ENCODE assay signal across 8 cellular contexts in genomic region chr20:33490023-33490933, GRCh38. TPM values are rescaled to one million over a fixed set of nuclear protein-coding genes. Genes with fewer than 3 reads are reported as not detected.
DNase-seq lines count a peak whose midpoint lies in the region; ATAC-seq, FAIRE-seq and TF ChIP-seq lines count a peak whose summit lies in the region.

CBFA2T2 (plus strand) TSS chr20:33490096; CDS start chr20:33490268, 172 bp downstream.

- TF ChIP-seq CTCF in PC-3 (conservative IDR thresholded peaks at IDR 0.05; ENCODE audit: low read depth, low read length), result no peak
- TF ChIP-seq CTCF in colonic mucosa (IDR thresholded peaks at IDR 0.05), result no peak
- TF ChIP-seq CTCF in right lobe of liver (IDR thresholded peaks at IDR 0.05), result no peak

- H3K27ac Mint-ChIP-seq in stimulated activated memory B cell treated with anti-CD40 and anti-IgM and Interleukin-4, amounts not matched to agents 10 μg/mL and 1 μg/mL and 100 μg/mL, for 72 hours, result peak within 1 kb of the TSS; percentile 84

- peaks cover 17% of the 10 kb centered on the region for H3K4me1 Mint-ChIP-seq in stimulated activated memory B cell treated with anti-CD40 and anti-IgM and Interleukin-4, amounts not matched to agents 10 μg/mL and 1 μg/mL and 100 μg/mL, for 72 hours

- intact Hi-C loops in PC-3 (cut with micrococcal nuclease) (no loop called here), colonic mucosa (cut with DNase I) (loop anchor here (10.0 kb wide), 1 partner anchor 95 kb away; no protein-coding TSS in a partner anchor), right lobe of liver (cut with DNase I) (no loop called here)

- H3F3A ChIP-seq in PC-3 (ENCODE audit: low read length, unreplicated experiment), result no peaks in the 10 kb centered on the region

- H3K9me2 ChIP-seq in PC-3 (replicated peaks; ENCODE audit: low read length), result no peaks in the 10 kb centered on the region

- H3K4me1 ChIP-seq in ACC112 (ENCODE audit: control insufficient read depth, insufficient read depth, low read length, unreplicated experiment), result peaks cover 5% of the 10 kb centered on the region
- peaks cover 10% of the 10 kb centered on the region; the same call in 1 of the 2 replicates for H3K4me1 ChIP-seq in PC-3 (ENCODE audit: insufficient read depth, low read length)
- no peaks in the 10 kb centered on the region for H3K4me1 ChIP-seq in colonic mucosa
- H3K4me1 ChIP-seq in right lobe of liver, result peaks cover 0 to 8% (median 0%) of the 10 kb centered on the region in 4 donors

- H2AFZ ChIP-seq in ACC112 (ENCODE audit: low read length, unreplicated experiment), result peak within 1 kb of the TSS; percentile 92
- H2AFZ ChIP-seq in PC-3 (ENCODE audit: low read length), result peak within 1 kb of the TSS; percentile 92

- TF ChIP-seq POLR2A in GM12892 (IDR thresholded peaks at IDR 0.05; ENCODE audit: low read depth, low read length), result peak; percentile 8; the same call in 1 of the 2 replicates
- no peak for TF ChIP-seq POLR2A in right lobe of liver (IDR thresholded peaks at IDR 0.05)

- H3K9ac ChIP-seq in PC-3 (ENCODE audit: low read length) (peak within 1 kb of the TSS; percentile 84), colonic mucosa (ENCODE audit: low read depth in 2 of 2, low read length in 2 of 2) (peak within 1 kb of the TSS; percentile 92 to 94)

- H3K36me3 Mint-ChIP-seq in stimulated activated memory B cell treated with anti-CD40 and anti-IgM and Interleukin-4, amounts not matched to agents 10 μg/mL and 1 μg/mL and 100 μg/mL, for 72 hours, result no peaks in the 10 kb centered on the region

- H3K27me3 Mint-ChIP-seq in stimulated activated memory B cell treated with anti-CD40 and anti-IgM and Interleukin-4, amounts not matched to agents 10 μg/mL and 1 μg/mL and 100 μg/mL, for 72 hours, result no peaks in the 10 kb centered on the region

- H3K27me3 ChIP-seq in ACC112 (ENCODE audit: insufficient read depth, low read length), result no peaks in the 10 kb centered on the region
- no peaks in the 10 kb centered on the region for H3K27me3 ChIP-seq in PC-3 (ENCODE audit: low read length)
- H3K27me3 ChIP-seq in colonic mucosa, result no peaks in the 10 kb centered on the region
- no peaks in the 10 kb centered on the region for H3K27me3 ChIP-seq in right lobe of liver

- 5% methylated on average over 6 of the region's 105 CpGs for WGBS in right lobe of liver (ENCODE audit: insufficient coverage, low coverage, low lambda C conversion rate, missing lambda C conversion rate)

- H3K4me2 ChIP-seq in PC-3 (ENCODE audit: low read length), result peak within 1 kb of the TSS; percentile 99

- H3K79me2 ChIP-seq in ACC112 (ENCODE audit: control insufficient read depth, insufficient read depth, low read length, unreplicated experiment) (peaks cover 14% of the 10 kb centered on the region), PC-3 (ENCODE audit: low read length) (peaks cover 33% of the 10 kb centered on the region)

- 0 out of 2 replicates have a peak, but pooled peaks cover 3% of the 10 kb centered on the region for H4K20me1 ChIP-seq in PC-3 (ENCODE audit: low read length)

- no peak for FAIRE-seq in GM12892 (lab: Jason Lieb, UNC)

- no peaks in the 10 kb centered on the region for H3K9me3 Mint-ChIP-seq in stimulated activated memory B cell treated with anti-CD40 and anti-IgM and Interleukin-4, amounts not matched to agents 10 μg/mL and 1 μg/mL and 100 μg/mL, for 72 hours

- H3K36me3 ChIP-seq in ACC112 (ENCODE audit: insufficient read depth, low read length) (no peaks in the 10 kb centered on the region), PC-3 (ENCODE audit: low read depth, low read length) (no peaks in the 10 kb centered on the region), colonic mucosa (no peaks in the 10 kb centered on the region), right lobe of liver (no peaks in the 10 kb centered on the region)

- CTCF ChIA-PET in PC-3 (lab: Charles Lee), result interaction anchor here (0.5 to 1.2 kb wide), 4 partner anchors 26 to 622 kb away, joined by 3 to 6 read pairs (median 4); partner anchors contain the start of gene EIF2S2

- POLR2A ChIA-PET in PC-3 (lab: Charles Lee; ENCODE audit: unreplicated experiment), result interaction anchor here (0.5 to 1.2 kb wide), 11 partner anchors 47 to 622 kb away, joined by 3 to 11 read pairs (median 4); partner anchors contain the start of genes EIF2S2 and SNTA1

- H3K27ac ChIP-seq in ACC112 (ENCODE audit: low read depth, low read length) (peak within 1 kb of the TSS; percentile 82), PC-3 (ENCODE audit: low read length) (peak within 1 kb of the TSS; percentile 51), colonic mucosa (peak within 1 kb of the TSS; percentile 97), right lobe of liver (peak within 1 kb of the TSS; percentile 87 to 94 (median 92))

- ATAC-seq in HG02885 (IDR thresholded peaks at IDR 0.05; ENCODE audit: poor library complexity, unreplicated experiment), result peak; percentile 58
- peak; percentile 63 for ATAC-seq in PC-3
- ATAC-seq in right lobe of liver, result peak; percentile 46 to 52 (median 51)
- ATAC-seq in stimulated activated memory B cell treated with anti-CD40 and anti-IgM and Interleukin-4, amounts not matched to agents 10 μg/mL and 1 μg/mL and 100 μg/mL, for 72 hours, result peak; percentile 78

- no TSS peak for BruUV-seq in PC-3 (replicated peaks; lab: Mats Ljungman, UMichigan)

- peak within 1 kb of the TSS; percentile 91 for H3K4me3 Mint-ChIP-seq in stimulated activated memory B cell treated with anti-CD40 and anti-IgM and Interleukin-4, amounts not matched to agents 10 μg/mL and 1 μg/mL and 100 μg/mL, for 72 hours

- H3K9me3 ChIP-seq in PC-3 (ENCODE audit: low read length) (no peaks in the 10 kb centered on the region), colonic mucosa (no peaks in the 10 kb centered on the region), right lobe of liver (no peaks in the 10 kb centered on the region)

- H3K4me3 ChIP-seq in ACC112 (ENCODE audit: low read depth, low read length) (peak within 1 kb of the TSS; percentile 96), PC-3 (ENCODE audit: low read length) (peak within 1 kb of the TSS; percentile 92), colonic mucosa (peak within 1 kb of the TSS; percentile 96), right lobe of liver (peak within 1 kb of the TSS; percentile 74 to 86 (median 77))

- DNase-seq in GM12892 (ENCODE audit: insufficient read length) (no peak), PC-3 (peak; percentile 44), colonic mucosa (peak; percentile 67), right lobe of liver (peak in 2 of 3 donors; percentile 77), globus pallidus (ENCODE audit: low spot score) (no peak)

RNA-seq across cellular contexts. Expression of gene CBFA2T2, which starts in this region (rescaled TPM):
- 4.7 TPM for polyA plus RNA-seq in GM12892 (2012; ENCODE audit: missing spikeins)
- total RNA-seq in PC-3 (2014; rRNA removed) (9.2 and 9.7 TPM in 2 replicates), colonic mucosa (10 to 100 TPM; 20.9 to 23.8 TPM), right lobe of liver (1 to 10 TPM; 4.5 to 7.3 (median 5.6) TPM)

Comparison
In these comparisons a context has a peak if more than half of its experiments do, and no peak if none do; other contexts are left out.
1. DNase-seq: peak in PC-3 (single experiment), colonic mucosa (single experiment) and right lobe of liver (2 of 3); none in GM12892 (single experiment) and globus pallidus (single experiment).
2. Peak in every context shown above with its lines, with median percentiles within 50 percentile points of each other: H3K27ac ChIP-seq, H3K4me3 ChIP-seq and ATAC-seq.